7 cellular contexts compared by ENCODE assay signal in genomic region chr10:119416855-119417254, GRCh38.
DNase-seq lines count a peak whose midpoint lies in the region; ATAC-seq and TF ChIP-seq lines count a peak whose summit lies in the region.

No MANE protein-coding gene starts in this region.

- WGBS in sigmoid colon, 2 donors: 29 to 40% methylated on average over 10 of the region's 10 CpGs

- no peaks in the 10 kb centered on the region for H3K9me3 ChIP-seq in sigmoid colon

- no peak overlapping the region for H3K4me3 ChIP-seq in sigmoid colon

- H3K27ac ChIP-seq in sigmoid colon: peak overlapping the region in 1 of 4 donors; percentile 23

- DNase-seq in HPDE6-E6E7 (ENCODE audit: extremely low spot score): peak; percentile 78
- peak; percentile 27 for DNase-seq in SHP77 treated with DMSO at 0.1 percent for 48 hours (lab: John Stamatoyannopoulos, UW)
- DNase-seq in activated naive CD4-positive, alpha-beta T cell (lab: John Stamatoyannopoulos, UW): peak; percentile 14 to 52 (median 34)
- DNase-seq in Right ventricle myocardium superior: peak; percentile 86
- DNase-seq in sigmoid colon: peak; percentile 80

- H3K27me3 ChIP-seq in sigmoid colon: no peaks in the 10 kb centered on the region

- intact Hi-C loops in Right ventricle myocardium superior (cut with DNase I) (loop anchor here (5.0 kb wide), 1 partner anchor 210 kb away; the partner anchor contains the start of gene GRK5), sigmoid colon (cut with DNase I) (loop anchor here (1.0 to 5.0 kb wide), 3 partner anchors 135 to 218 kb away; no protein-coding TSS in a partner anchor)

- peak; percentile 49 for ATAC-seq in Right ventricle myocardium superior (ENCODE audit: poor library complexity)
- ATAC-seq in HG03039 (IDR thresholded peaks at IDR 0.05; ENCODE audit: unreplicated experiment): no peak

- TF ChIP-seq CTCF in GM12874 (IDR thresholded peaks at IDR 0.05; ENCODE audit: insufficient read depth, low read depth, low read length): peak; percentile 90
- peak; percentile 68 to 80 (median 73) for TF ChIP-seq CTCF in sigmoid colon (IDR thresholded peaks at IDR 0.05)

- no peak for TF ChIP-seq POLR2A in sigmoid colon (IDR thresholded peaks at IDR 0.05)

- no peak for TF ChIP-seq EP300 in sigmoid colon (IDR thresholded peaks at IDR 0.05)

- no peaks in the 10 kb centered on the region for H3K36me3 ChIP-seq in sigmoid colon

- H3K4me1 ChIP-seq in sigmoid colon: peaks cover 0 to 38% (median 28%) of the 10 kb centered on the region in 4 donors

Comparison
In these comparisons a context has a peak if more than half of its experiments do, and no peak if none do; other contexts are left out.
1. DNase-seq: peak in every context shown above with its lines; median percentile 86 in Right ventricle myocardium superior; 80 in sigmoid colon; 78 in HPDE6-E6E7; 34 in activated naive CD4-positive, alpha-beta T cell; 27 in SHP77 treated with DMSO at 0.1 percent for 48 hours.